In genomic region chr13:113022391-113023216, GRCh38 we compare ENCODE assay signal across 15 cellular contexts. TPM values are rescaled to one million over a fixed set of nuclear protein-coding genes. Genes with fewer than 3 reads are reported as not detected.
DNase-seq lines count a peak whose midpoint lies in the region; ATAC-seq, FAIRE-seq and TF ChIP-seq lines count a peak whose summit lies in the region.
"Had no signal": no experiment of that assay in that cellular context is flagged by ENCODE, and none has a peak within 500 bp of the region (broad histone marks: within the 10 kb centered on the region; RNA-seq: fewer than 3 reads in every experiment).

No MANE protein-coding gene starts in this region.

- no peak overlapping the region for H2BK12ac ChIP-seq in H9 (ENCODE audit: insufficient read length, low read depth, low read length)

- H2BK120ac ChIP-seq in H9 (ENCODE audit: low read depth, low read length, poor library complexity, severe bottlenecking) = no peak overlapping the region

- in situ Hi-C loops in GM13976 (cut with MboI; ENCODE audit: low sequenced_read_pairs, unreplicated experiment) = no loop called here

- TF ChIP-seq CTCF in H9 (conservative IDR thresholded peaks at IDR 0.05) (no peak), neural crest cell (conservative IDR thresholded peaks at IDR 0.05) (no peak), GM13976 (IDR thresholded peaks at IDR 0.05; ENCODE audit: borderline replicate concordance, control extremely low read depth, extremely low read depth, insufficient read depth, missing control alignments) (no peak), kidney (IDR thresholded peaks at IDR 0.05; ENCODE audit: borderline replicate concordance, extremely low read depth, insufficient read depth) (no peak)

- no peaks in the 10 kb centered on the region for H3K79me1 ChIP-seq in H9 (ENCODE audit: insufficient read depth, low read depth, low read length, poor library complexity, severe bottlenecking)

- peaks cover 7 to 10% of the 10 kb centered on the region in 2 donors for H3K36me3 ChIP-seq in kidney (ENCODE audit: control insufficient read depth in 1 of 2, insufficient read depth in 2 of 2, low read length in 2 of 2)
- H3K36me3 ChIP-seq: SJSA1 had no signal

- DNase-seq in H9 (peak; percentile 66), SW480 (ENCODE audit: low spot score) (peak; percentile 17), left ventricle myocardium superior (no peak), neural crest cell (ENCODE audit: low read depth, low spot score) (peak; percentile 86), GM13976 (ENCODE audit: low spot score) (no peak), kidney (no peak), NCI-H2107 (lab: John Stamatoyannopoulos, UW) (no peak)
- no peak for DNase-seq in activated T-cell treated with anti-CD3 and anti-CD28 coated beads, Interleukin-2, amount 50 U/mL, for 48 hours
- DNase-seq: activated T-cell treated with anti-CD3 and anti-CD28 coated beads for 4 hours; amniotic stem cell; NCI-H524 treated with DMSO at 0.1 percent for 48 hours; stimulated activated CD4-positive, alpha-beta T cell treated with anti-CD3 and anti-CD28 coated beads, Interleukin-1b, Interleukin-23, amount 100 ng/mL, for 48 hours had no signal

- H4K20me1 ChIP-seq in H9 (ENCODE audit: control insufficient read depth, insufficient read depth, insufficient read length) = no peaks in the 10 kb centered on the region

- H3K27me3 ChIP-seq in H9 (ENCODE audit: insufficient read depth, low read length) = no peaks in the 10 kb centered on the region

- H2AK5ac ChIP-seq in H9 (ENCODE audit: insufficient read length, low read length) = no peak overlapping the region

- H2BK20ac ChIP-seq in H9 (ENCODE audit: low read depth, low read length, poor library complexity, severe bottlenecking) = no peak overlapping the region

- H3K9ac ChIP-seq in H9 (ENCODE audit: extremely low read depth, insufficient read length, low read length) (no peak overlapping the region), kidney (ENCODE audit: low read length in 2 of 2) (no peak overlapping the region)

- H3K27me3 Mint-ChIP-seq in H9 (ENCODE audit: low read depth) (peaks cover 5% of the 10 kb centered on the region), neural crest cell (ENCODE audit: low read depth) (no peaks in the 10 kb centered on the region)
- H3K27me3 Mint-ChIP-seq: B cell had no signal

- peak overlapping the region; percentile 64 to 97 (median 94) for H3K27ac Mint-ChIP-seq in H9
- peak overlapping the region; percentile 99 for H3K27ac Mint-ChIP-seq in neural crest cell (ENCODE audit: unreplicated experiment)
- H3K27ac Mint-ChIP-seq: B cell; stimulated activated effector memory CD8-positive, alpha-beta T cell treated with anti-CD3 and anti-CD28 coated beads, Interleukin-12 subunit alpha, Interleukin-12 subunit beta, amount 100 ng/mL, for 72 hours had no signal

- no peak for FAIRE-seq in kidney (lab: Jason Lieb, UNC)

- intact Hi-C loops in left ventricle myocardium superior (cut with micrococcal nuclease) (no loop called here), kidney (cut with DNase I) (no loop called here)

- no peaks in the 10 kb centered on the region for H3K9me3 ChIP-seq in H9 (ENCODE audit: control insufficient read depth, low read depth, low read length)
- no peaks in the 10 kb centered on the region for H3K9me3 ChIP-seq in kidney (ENCODE audit: control insufficient read depth in 1 of 2, low read length in 2 of 2)
- H3K9me3 ChIP-seq: SJSA1 had no signal

- no peaks in the 10 kb centered on the region; the same call in 1 of the 2 replicates for H3K4me1 ChIP-seq in H9 (ENCODE audit: insufficient read depth, low read length)
- H3K4me1 ChIP-seq in kidney (ENCODE audit: control insufficient read depth in 1 of 2, insufficient read depth in 1 of 2, low read depth in 1 of 2, low read length in 2 of 2) = no peaks in the 10 kb centered on the region

- H3K4me2 ChIP-seq in H9 (ENCODE audit: insufficient read depth, insufficient read length, low read length) = no peak overlapping the region

- H3K56ac ChIP-seq in H9 (ENCODE audit: insufficient read length, low read depth, low read length) = no peak overlapping the region

- H3K79me2 ChIP-seq in H9 (ENCODE audit: insufficient read depth, low read length) = no peaks in the 10 kb centered on the region

- H4K91ac ChIP-seq in H9 (ENCODE audit: insufficient read length, low read depth, low read length) = no peak overlapping the region

- H3T11ph ChIP-seq in H9 (ENCODE audit: low read length) = no peak overlapping the region

- H2AFZ ChIP-seq in H9 (ENCODE audit: low read length) = no peak overlapping the region

- H3K23ac ChIP-seq in H9 (ENCODE audit: insufficient read length, low read depth, low read length) = no peak overlapping the region

- no peak overlapping the region for H2BK15ac ChIP-seq in H9 (ENCODE audit: low read depth, low read length)

- no peak overlapping the region for H3K4ac ChIP-seq in H9 (ENCODE audit: low read depth, low read length)

- H3K4me1 Mint-ChIP-seq in H9 (peaks cover 13 to 21% of the 10 kb centered on the region in 2 experiments), neural crest cell (peaks cover 62% of the 10 kb centered on the region)

- peak; percentile 17 for ATAC-seq in left ventricle myocardium superior
- ATAC-seq: stimulated activated effector memory CD8-positive, alpha-beta T cell treated with anti-CD3 and anti-CD28 coated beads, Interleukin-12 subunit alpha, Interleukin-12 subunit beta, amount 100 ng/mL, for 72 hours had no signal

- H3K27ac ChIP-seq in H9 (ENCODE audit: insufficient read length, low read depth, low read length) = no peak overlapping the region
- no peak overlapping the region for H3K27ac ChIP-seq in kidney (ENCODE audit: low read depth in 2 of 2, low read length in 2 of 2)
- H3K27ac ChIP-seq: SJSA1 had no signal

- no peak overlapping the region for H2BK5ac ChIP-seq in H9 (ENCODE audit: insufficient read length, low read length)

- H3K23me2 ChIP-seq in H9 (ENCODE audit: insufficient read length, low read depth, low read length, poor library complexity, severe bottlenecking) = no peaks in the 10 kb centered on the region

- H3K36me3 Mint-ChIP-seq in H9 (ENCODE audit: insufficient read depth in 1 of 3, low read depth in 3 of 3) (no peaks in the 10 kb centered on the region; a peak in 2 of 7 replicates), neural crest cell (ENCODE audit: low read depth) (peaks cover 20% of the 10 kb centered on the region)
- H3K36me3 Mint-ChIP-seq: stimulated activated effector memory CD8-positive, alpha-beta T cell treated with anti-CD3 and anti-CD28 coated beads, Interleukin-12 subunit alpha, Interleukin-12 subunit beta, amount 100 ng/mL, for 72 hours had no signal

- H4K8ac ChIP-seq in H9 (replicated peaks; ENCODE audit: insufficient read length, low read depth, low read length) = no peak overlapping the region

- no peak overlapping the region for H4K5ac ChIP-seq in H9 (ENCODE audit: insufficient read length, low read depth, low read length)

- peak overlapping the region; percentile 87 for H3K14ac ChIP-seq in H9 (ENCODE audit: insufficient read depth, low read length)

- WGBS in H9 (ENCODE audit: extremely low coverage, insufficient read length, low lambda C conversion rate) = no CpG with 5 or more reads among the region's 43 CpGs

- H3K4me3 Mint-ChIP-seq in H9 = peak overlapping the region in 1 of 2 experiments; percentile 39; a peak in 2 of 5 replicates
- peak overlapping the region; percentile 89 for H3K4me3 Mint-ChIP-seq in neural crest cell
- H3K4me3 Mint-ChIP-seq: B cell; stimulated activated effector memory CD8-positive, alpha-beta T cell treated with anti-CD3 and anti-CD28 coated beads, Interleukin-12 subunit alpha, Interleukin-12 subunit beta, amount 100 ng/mL, for 72 hours had no signal

- no peak overlapping the region for H3K4me3 ChIP-seq in kidney (ENCODE audit: low read length in 2 of 2)
- H3K4me3 ChIP-seq: SJSA1 had no signal

- peak overlapping the region; percentile 86 for H3K18ac ChIP-seq in H9 (ENCODE audit: insufficient read length, low read depth, low read length)

- no peaks in the 10 kb centered on the region for H3K9me3 Mint-ChIP-seq in H9
- H3K9me3 Mint-ChIP-seq in neural crest cell = no peaks in the 10 kb centered on the region
- H3K9me3 Mint-ChIP-seq: stimulated activated effector memory CD8-positive, alpha-beta T cell treated with anti-CD3 and anti-CD28 coated beads, Interleukin-12 subunit alpha, Interleukin-12 subunit beta, amount 100 ng/mL, for 72 hours had no signal

RNA-seq across cellular contexts. Expression of gene MCF2L, which starts 53.6 kb away (rescaled TPM):
- total RNA-seq in H9 (2021) (17.0 and 18.5 TPM in 2 replicates), left ventricle myocardium superior (49.5 TPM), neural crest cell (59.9 and 62.5 TPM in 2 replicates), kidney (61.9 TPM)
- 12.1 TPM for polyA plus RNA-seq in kidney (ENCODE audit: insufficient read depth, low read depth, low replicate concordance)

Comparison
In these comparisons a context has a peak if more than half of its experiments do, and no peak if none do; other contexts are left out.
1. DNase-seq: peak in H9 (single experiment), SW480 (single experiment) and neural crest cell (single experiment); none in left ventricle myocardium superior (single experiment), GM13976 (single experiment), activated T-cell treated with anti-CD3 and anti-CD28 coated beads, Interleukin-2, amount 50 U/mL, for 48 hours (0 of 2), kidney (single experiment) and NCI-H2107 (single experiment).